Comparison of ENCODE assay signal across 13 cellular contexts in the genomic region with DNA sequence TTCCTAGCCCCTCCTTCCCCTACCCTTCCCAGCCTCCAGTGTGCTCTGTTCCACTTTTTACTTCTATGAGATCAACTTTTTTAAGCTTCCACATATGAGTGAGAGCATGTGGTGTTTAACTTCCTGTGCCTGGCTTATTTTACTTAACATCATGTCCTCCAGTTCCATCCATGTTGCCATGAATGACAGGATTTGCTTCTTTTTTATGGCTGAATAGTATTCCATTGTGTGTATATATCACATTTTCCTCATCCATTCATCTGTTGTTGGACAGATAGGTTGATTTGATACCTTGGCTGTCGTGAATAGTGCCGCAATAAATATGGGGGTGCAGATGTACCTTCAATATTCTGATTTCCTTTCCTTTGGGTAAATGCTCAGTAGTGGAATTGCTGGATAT.
"Had no signal": no experiment of that assay in that cellular context is flagged by ENCODE, and none has a peak within 500 bp of the region (broad histone marks: within the 10 kb centered on the region; RNA-seq: fewer than 3 reads in every experiment).

No MANE protein-coding gene starts in this region.

- H3K9me3 Mint-ChIP-seq: activated T-helper 2 cell treated with anti-CD3 and anti-CD28 coated beads, Interferon-gamma antibody, Interleukin-2, Interleukin-4, amounts not matched to agents 10 μg/mL and 5 μg/mL and 100 μg/mL, durations not matched to agents 14 hours and 24 hours and 36 hours; nephron; type B pancreatic cell had no signal

- H3K27ac Mint-ChIP-seq: activated naive CD4-positive, alpha-beta T cell treated with anti-CD3 and anti-CD28 coated beads, Interleukin-2, amount 10 ng/mL, durations not matched to agents 7 days and 5 days; activated T-helper 2 cell treated with anti-CD3 and anti-CD28 coated beads, Interferon-gamma antibody, Interleukin-2, Interleukin-4, amounts not matched to agents 10 μg/mL and 5 μg/mL and 100 μg/mL, durations not matched to agents 14 hours and 24 hours and 36 hours; type B pancreatic cell had no signal

- H3K4me3 Mint-ChIP-seq: activated naive CD4-positive, alpha-beta T cell treated with anti-CD3 and anti-CD28 coated beads, Interleukin-2, amount 10 ng/mL, durations not matched to agents 7 days and 5 days; nephron; type B pancreatic cell had no signal

- H3K27me3 Mint-ChIP-seq: type B pancreatic cell had no signal

- H3K9me3 ChIP-seq: heart left ventricle, psoas muscle had no signal

- H3K27ac ChIP-seq: coronary artery, psoas muscle had no signal

- ATAC-seq: activated CD4-positive, CD25-positive, alpha-beta regulatory T cell treated with anti-CD3 and anti-CD28 coated beads, Interleukin-2, amount 50 U/mL, for 24 hours; heart left ventricle; psoas muscle; sciatic nerve had no signal

- H3K4me3 ChIP-seq: coronary artery, heart left ventricle, psoas muscle had no signal

- DNase-seq: activated naive CD4-positive, alpha-beta T cell treated with anti-CD3 and anti-CD28 coated beads, Interleukin-2, amount 10 ng/mL, durations not matched to agents 7 days and 5 days; caudate nucleus; effector memory CD4-positive, alpha-beta T cell; heart left ventricle; psoas muscle; stimulated activated CD4-positive, alpha-beta T cell treated with anti-CD3 and anti-CD28 coated beads, Interleukin-2, amount 100 ng/mL, for 24 hours; stimulated activated naive CD4-positive, alpha-beta T cell treated with Interleukin-2 at 50 U/mL for 16 hours had no signal

- H3K27me3 ChIP-seq: heart left ventricle had no signal

- H3K36me3 ChIP-seq: heart left ventricle had no signal

- H3K36me3 Mint-ChIP-seq: type B pancreatic cell had no signal
